Comparison of ENCODE assay signal across 10 cellular contexts in genomic region chr2:173149491-173149890, GRCh38.
DNase-seq lines count a peak whose midpoint lies in the region; ATAC-seq, FAIRE-seq and TF ChIP-seq lines count a peak whose summit lies in the region.
"Had no signal": no experiment of that assay in that cellular context is flagged by ENCODE, and none has a peak within 500 bp of the region (broad histone marks: within the 10 kb centered on the region; RNA-seq: fewer than 3 reads in every experiment).

No MANE protein-coding gene starts in this region.

- DNase-seq in GM13976 (ENCODE audit: low spot score) (peak; percentile 60), H7 (peak; percentile 12), trophoblast cell (peak; percentile 33 to 66), pancreas (no peak), DMS153 (lab: John Stamatoyannopoulos, UW) (no peak), COR-L47 (lab: John Stamatoyannopoulos, UW) (no peak), HK-2 (ENCODE audit: unreplicated experiment) (no peak)
- peak; percentile 76 for DNase-seq in activated CD8-positive, alpha-beta T cell treated with anti-CD3 and anti-CD28 coated beads, Interleukin-2, amount 10 ng/mL, durations not matched to agents 7 days and 5 days
- DNase-seq: DND-41, stomach had no signal

- H2AK5ac ChIP-seq in trophoblast cell (ENCODE audit: low read length) = no peak overlapping the region

- no peak overlapping the region for H2AFZ ChIP-seq in trophoblast cell (ENCODE audit: insufficient read depth, low read length, poor library complexity)

- TF ChIP-seq CTCF in GM13976 (IDR thresholded peaks at IDR 0.05; ENCODE audit: borderline replicate concordance, control extremely low read depth, extremely low read depth, insufficient read depth, missing control alignments) (no peak), pancreas (IDR thresholded peaks at IDR 0.05) (no peak)

- H3K9me3 Mint-ChIP-seq in activated CD8-positive, alpha-beta T cell treated with anti-CD3 and anti-CD28 coated beads, Interleukin-2, amount 10 ng/mL, durations not matched to agents 7 days and 5 days (ENCODE audit: insufficient read depth) = no peaks in the 10 kb centered on the region

- no peak overlapping the region for H3K4me3 ChIP-seq in H7 (ENCODE audit: insufficient read depth, low read depth, low read length)
- H3K4me3 ChIP-seq in trophoblast cell (ENCODE audit: low read depth, low read length) = no peak overlapping the region
- no peak overlapping the region for H3K4me3 ChIP-seq in pancreas
- H3K4me3 ChIP-seq: stomach had no signal

- H3K36me3 ChIP-seq in H7 (replicated peaks; ENCODE audit: control insufficient read depth, insufficient read depth, low read length) (no peaks in the 10 kb centered on the region), trophoblast cell (ENCODE audit: control insufficient read depth in 1 of 2, insufficient read depth in 2 of 2, low read length in 2 of 2) (no peaks in the 10 kb centered on the region), pancreas (no peaks in the 10 kb centered on the region)
- H3K36me3 ChIP-seq: stomach had no signal

- intact Hi-C loops in pancreas (cut with DNase I) = no loop called here

- H3K27me3 ChIP-seq in H7 (ENCODE audit: control insufficient read depth, insufficient read depth, low read length) = no peaks in the 10 kb centered on the region
- H3K27me3 ChIP-seq in trophoblast cell (ENCODE audit: insufficient read depth, low read length) = no peaks in the 10 kb centered on the region
- H3K27me3 ChIP-seq in pancreas = no peaks in the 10 kb centered on the region
- H3K27me3 ChIP-seq: stomach had no signal

- no peak overlapping the region for H4K12ac ChIP-seq in trophoblast cell (ENCODE audit: low read depth, low read length)

- no CpG with 5 or more reads among the region's 4 CpGs for WGBS in trophoblast cell (ENCODE audit: extremely low coverage, insufficient coverage, insufficient read length)
- WGBS in pancreas, 2 donors = 90 to 94% methylated on average over 4 of the region's 4 CpGs

- no peak overlapping the region for H3K9ac ChIP-seq in trophoblast cell (ENCODE audit: low read length)

- H2BK12ac ChIP-seq in trophoblast cell (ENCODE audit: low read length) = no peak overlapping the region

- peaks cover 6% of the 10 kb centered on the region for H3K36me3 Mint-ChIP-seq in activated CD8-positive, alpha-beta T cell treated with anti-CD3 and anti-CD28 coated beads, Interleukin-2, amount 10 ng/mL, durations not matched to agents 7 days and 5 days (ENCODE audit: low read depth)

- in situ Hi-C loops in GM13976 (cut with MboI; ENCODE audit: low sequenced_read_pairs, unreplicated experiment) = no loop called here

- no peak overlapping the region for H3K27ac ChIP-seq in trophoblast cell (ENCODE audit: low read depth, low read length)
- no peak overlapping the region for H3K27ac ChIP-seq in pancreas
- H3K27ac ChIP-seq: stomach had no signal

- H3K23ac ChIP-seq in trophoblast cell (ENCODE audit: low read length) = no peak overlapping the region

- FAIRE-seq in pancreas (lab: Jason Lieb, UNC) = no peak

- no peak overlapping the region for H3K4me2 ChIP-seq in trophoblast cell (ENCODE audit: low read length)

- H3K4me3 Mint-ChIP-seq in activated CD8-positive, alpha-beta T cell treated with anti-CD3 and anti-CD28 coated beads, Interleukin-2, amount 10 ng/mL, durations not matched to agents 7 days and 5 days = peak overlapping the region; percentile 9

- no peak overlapping the region for H2BK5ac ChIP-seq in trophoblast cell (ENCODE audit: low read depth, low read length, poor library complexity)

- H3K4me1 ChIP-seq in trophoblast cell (ENCODE audit: control insufficient read depth in 1 of 2, insufficient read depth in 2 of 2, low read length in 2 of 2) (no peaks in the 10 kb centered on the region), pancreas (no peaks in the 10 kb centered on the region)

- ATAC-seq in activated CD8-positive, alpha-beta T cell treated with anti-CD3 and anti-CD28 coated beads, Interleukin-2, amount 10 ng/mL, durations not matched to agents 7 days and 5 days = peak; percentile 89
- no peak for ATAC-seq in pancreas

- peak overlapping the region; percentile 75 for H3K27ac Mint-ChIP-seq in activated CD8-positive, alpha-beta T cell treated with anti-CD3 and anti-CD28 coated beads, Interleukin-2, amount 10 ng/mL, durations not matched to agents 7 days and 5 days

- peaks cover 38% of the 10 kb centered on the region for H3K4me1 Mint-ChIP-seq in activated CD8-positive, alpha-beta T cell treated with anti-CD3 and anti-CD28 coated beads, Interleukin-2, amount 10 ng/mL, durations not matched to agents 7 days and 5 days (ENCODE audit: low read depth)

- POLR2A ChIA-PET in activated CD8-positive, alpha-beta T cell treated with anti-CD3 and anti-CD28 coated beads, Interleukin-2, amount 10 ng/mL, durations not matched to agents 7 days and 5 days (lab: Charles Lee) = no interaction called here

- H3K9me3 ChIP-seq in trophoblast cell (ENCODE audit: insufficient read depth, low read depth, low read length) (no peaks in the 10 kb centered on the region), pancreas (no peaks in the 10 kb centered on the region)
- H3K9me3 ChIP-seq: stomach had no signal

- no peak overlapping the region for H3K18ac ChIP-seq in trophoblast cell (ENCODE audit: low read length)

- H2BK120ac ChIP-seq in trophoblast cell (ENCODE audit: insufficient read depth, low read length, poor library complexity) = no peak overlapping the region

- no peak overlapping the region for H3K4ac ChIP-seq in trophoblast cell (ENCODE audit: low read depth, low read length)

- no peaks in the 10 kb centered on the region for H3K79me1 ChIP-seq in trophoblast cell (ENCODE audit: low read length)

- no peak overlapping the region for H4K8ac ChIP-seq in trophoblast cell (ENCODE audit: low read depth, low read length)

- no peaks in the 10 kb centered on the region for H3K79me2 ChIP-seq in trophoblast cell (ENCODE audit: control insufficient read depth, insufficient read depth, low read length, poor library complexity)

- H4K91ac ChIP-seq in trophoblast cell (ENCODE audit: low read depth, low read length) = no peak overlapping the region

- no peaks in the 10 kb centered on the region for H3K27me3 Mint-ChIP-seq in activated CD8-positive, alpha-beta T cell treated with anti-CD3 and anti-CD28 coated beads, Interleukin-2, amount 10 ng/mL, durations not matched to agents 7 days and 5 days (ENCODE audit: low read depth)

- no peak overlapping the region for H3K14ac ChIP-seq in trophoblast cell (ENCODE audit: low read length)

- CTCF ChIA-PET in activated CD8-positive, alpha-beta T cell treated with anti-CD3 and anti-CD28 coated beads, Interleukin-2, amount 10 ng/mL, durations not matched to agents 7 days and 5 days (lab: Charles Lee) = no interaction called here

Comparison
In these comparisons a context has a peak if more than half of its experiments do, and no peak if none do; other contexts are left out.
1. DNase-seq: peak in GM13976 (single experiment), H7 (single experiment), activated CD8-positive, alpha-beta T cell treated with anti-CD3 and anti-CD28 coated beads, Interleukin-2, amount 10 ng/mL, durations not matched to agents 7 days and 5 days (single experiment) and trophoblast cell (2 of 2); none in pancreas (0 of 6), DMS153 (single experiment), COR-L47 (single experiment) and HK-2 (single experiment).